ENCODE assay signal across 8 cellular contexts in genomic region chr1:205121660-205122488, GRCh38. TPM values are rescaled to one million over a fixed set of nuclear protein-coding genes. Genes with fewer than 3 reads are reported as not detected.
DNase-seq lines count a peak whose midpoint lies in the region; ATAC-seq, FAIRE-seq and TF ChIP-seq lines count a peak whose summit lies in the region.

Gene RBBP5, minus strand, starts transcription at chr1:205121978. Its CDS starts 105 bp downstream, at chr1:205121873.

- H3K4me3 ChIP-seq in AG04449 (ENCODE audit: low read depth, low read length) (peak within 1 kb of the TSS; percentile 99), WERI-Rb-1 (ENCODE audit: low read depth, low read length) (peak within 1 kb of the TSS; percentile 79), bronchial epithelial cell (ENCODE audit: low read depth, low read length) (peak within 1 kb of the TSS; percentile 70)

- peak within 1 kb of the TSS; percentile 98 for H3K27ac ChIP-seq in WERI-Rb-1

- FAIRE-seq in bronchial epithelial cell (lab: Jason Lieb, UNC): no peak

- H3K36me3 ChIP-seq in WERI-Rb-1 (peaks cover 40% of the 10 kb centered on the region), bronchial epithelial cell (ENCODE audit: control insufficient read depth, insufficient read depth, low read length) (no peaks in the 10 kb centered on the region)

- TF ChIP-seq CTCF in AG04449 (IDR thresholded peaks at IDR 0.05; ENCODE audit: insufficient read depth, low read length, missing control alignments) (peak; percentile 88), WERI-Rb-1 (IDR thresholded peaks at IDR 0.05; ENCODE audit: low read depth, low read length) (peak; percentile 100), bronchial epithelial cell (IDR thresholded peaks at IDR 0.05; ENCODE audit: insufficient read depth, low read length, severe bottlenecking) (peak; percentile 80)

- ATAC-seq in GM18868 (IDR thresholded peaks at IDR 0.05; ENCODE audit: unreplicated experiment) (peak; percentile 90), HG03135 (IDR thresholded peaks at IDR 0.05; ENCODE audit: unreplicated experiment) (peak; percentile 89)

- DNase-seq in AG04449 (ENCODE audit: low read depth, low spot score) (peak; percentile 94), NCI-H2196 treated with DMSO at 0.1 percent for 48 hours (lab: John Stamatoyannopoulos, UW; ENCODE audit: unreplicated experiment) (peak; percentile 90), WERI-Rb-1 (peak; percentile 100), bronchial epithelial cell (ENCODE audit: low read depth) (peak; percentile 93), iPS-NIHi7 (ENCODE audit: extremely low spot score) (peak; percentile 94), smooth muscle cell of the brain vasculature (ENCODE audit: low read depth, low spot score) (peak; percentile 96)

- H3K9me3 ChIP-seq in WERI-Rb-1 (ENCODE audit: severe bottlenecking): no peaks in the 10 kb centered on the region

- CTCF ChIA-PET in AG04449 (lab: Yijun Ruan, JAX): interaction anchor here (0.7 to 16.9 kb wide), 25 partner anchors 9 to 146 kb away, joined by 3 to 239 read pairs (median 5); partner anchors contain the start of gene TMCC2

- POLR2A ChIA-PET in AG04449 (lab: Yijun Ruan, JAX): interaction anchor here (0.7 to 1.3 kb wide), 14 partner anchors 10 to 134 kb away, joined by 3 to 6 read pairs (median 4); no protein-coding TSS in a partner anchor

- H3K27me3 ChIP-seq in WERI-Rb-1 (ENCODE audit: insufficient read depth, low read depth, severe bottlenecking) (no peaks in the 10 kb centered on the region), bronchial epithelial cell (ENCODE audit: control insufficient read depth, insufficient read depth, low read length) (no peaks in the 10 kb centered on the region)

RNA-seq across cellular contexts. Expression of gene RBBP5, which starts in this region (rescaled TPM):
- 20.5 and 23.4 TPM in 2 replicates for total RNA-seq in bronchial epithelial cell

Comparison
In these comparisons a context has a peak if more than half of its experiments do, and no peak if none do; other contexts are left out.
1. Peak in every context shown above with its lines: DNase-seq, ATAC-seq, H3K4me3 ChIP-seq and H3K27ac ChIP-seq.